Comparison of ENCODE assay signal across 8 cellular contexts in the genomic region with DNA sequence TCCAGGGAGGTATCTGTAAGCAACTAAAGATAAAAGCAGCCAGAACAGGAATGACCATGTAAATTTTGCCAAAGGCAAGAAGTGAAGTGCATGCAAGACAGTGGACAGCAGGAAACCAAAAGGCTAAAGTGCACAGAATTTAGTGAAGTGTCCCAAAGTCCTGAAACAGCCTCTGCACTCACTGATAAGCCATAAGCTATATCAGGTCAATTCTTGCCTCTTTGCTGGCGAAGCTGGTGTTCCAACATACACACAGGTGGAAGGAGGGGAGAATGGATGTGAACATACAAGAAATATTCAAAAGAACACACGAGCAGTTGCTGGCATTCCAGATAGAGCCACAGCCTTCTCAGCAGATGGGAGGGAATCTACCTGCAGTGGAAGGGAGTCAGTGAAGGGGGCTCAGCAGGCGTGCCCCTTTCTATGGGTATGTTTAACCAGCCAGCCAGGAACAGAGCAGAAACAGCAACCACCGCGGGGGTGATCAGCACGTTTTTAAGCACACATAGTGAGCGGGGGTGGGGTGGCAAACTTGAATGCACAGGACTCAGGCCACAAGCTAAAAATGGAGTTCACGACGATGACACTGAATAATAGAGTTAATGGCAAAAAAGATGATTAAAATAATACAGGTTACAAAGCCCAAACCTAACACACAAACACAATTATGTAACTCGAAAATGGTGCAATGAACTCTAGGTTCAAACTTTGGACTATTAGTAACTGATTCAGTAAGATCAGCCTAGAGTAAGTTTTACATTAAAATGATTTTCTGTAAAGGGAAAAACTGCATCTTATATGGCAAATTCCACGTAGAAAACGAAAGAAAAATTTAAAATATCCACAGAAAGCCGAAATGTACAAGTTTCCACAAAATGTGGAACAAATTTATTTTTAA. TPM values are rescaled to one million over a fixed set of nuclear protein-coding genes. Genes with fewer than 3 reads are reported as not detected.
DNase-seq lines count a peak whose midpoint lies in the region; ATAC-seq, FAIRE-seq and TF ChIP-seq lines count a peak whose summit lies in the region.

No MANE protein-coding gene starts in this region.

- no peaks in the 10 kb centered on the region for H3K9me3 ChIP-seq in BE2C
- peaks cover 12% of the 10 kb centered on the region; the same call in 1 of the 2 replicates for H3K9me3 ChIP-seq in HUES64 (ENCODE audit: insufficient read depth, low read depth, low read length)
- H3K9me3 ChIP-seq in osteoblast (ENCODE audit: low read depth, low read length): no peaks in the 10 kb centered on the region

- peak overlapping the region; percentile 92 for H3K27ac Mint-ChIP-seq in activated CD8-positive, alpha-beta memory T cell treated with anti-CD3 and anti-CD28 coated beads, Interleukin-2, amount 10 ng/mL, durations not matched to agents 7 days and 5 days

- no peaks in the 10 kb centered on the region for H3K27me3 Mint-ChIP-seq in activated CD8-positive, alpha-beta memory T cell treated with anti-CD3 and anti-CD28 coated beads, Interleukin-2, amount 10 ng/mL, durations not matched to agents 7 days and 5 days

- H3K4me3 ChIP-seq in BE2C (ENCODE audit: low read depth, low read length): peak overlapping the region; percentile 58; the same call in 1 of the 2 replicates
- H3K4me3 ChIP-seq in HUES64 (ENCODE audit: low read length): peak overlapping the region; percentile 100
- peak overlapping the region; percentile 87 for H3K4me3 ChIP-seq in fibroblast of the aortic adventitia (ENCODE audit: low read depth, low read length)
- peak overlapping the region; percentile 76 for H3K4me3 ChIP-seq in osteoblast (ENCODE audit: insufficient read depth, low read length)

- CTCF ChIA-PET in activated CD8-positive, alpha-beta memory T cell treated with anti-CD3 and anti-CD28 coated beads, Interleukin-2, amount 10 ng/mL, durations not matched to agents 7 days and 5 days (lab: Charles Lee): interaction anchor here (0.8 to 1.6 kb wide), 3 partner anchors 80 to 156 kb away, joined by 3 to 5 read pairs (median 4); a partner anchor contains a TSS

- H3K79me2 ChIP-seq in osteoblast (ENCODE audit: insufficient read depth, low read length): peaks cover 49% of the 10 kb centered on the region

- peak overlapping the region; percentile 86 for H3K4me3 Mint-ChIP-seq in activated CD8-positive, alpha-beta memory T cell treated with anti-CD3 and anti-CD28 coated beads, Interleukin-2, amount 10 ng/mL, durations not matched to agents 7 days and 5 days

- H3K9ac ChIP-seq in HUES64 (ENCODE audit: low read depth, low read length): peak overlapping the region; percentile 94

- peaks cover 32% of the 10 kb centered on the region for H3K4me1 Mint-ChIP-seq in activated CD8-positive, alpha-beta memory T cell treated with anti-CD3 and anti-CD28 coated beads, Interleukin-2, amount 10 ng/mL, durations not matched to agents 7 days and 5 days

- H3K27me3 ChIP-seq in BE2C (peaks cover 22% of the 10 kb centered on the region), HUES64 (ENCODE audit: insufficient read depth, low read length) (no peaks in the 10 kb centered on the region), osteoblast (ENCODE audit: insufficient read depth, low read length) (no peaks in the 10 kb centered on the region)

- ATAC-seq in activated CD8-positive, alpha-beta memory T cell treated with anti-CD3 and anti-CD28 coated beads, Interleukin-2, amount 10 ng/mL, durations not matched to agents 7 days and 5 days: no peak
- ATAC-seq in GM19324 (IDR thresholded peaks at IDR 0.05; ENCODE audit: low FRiP score, unreplicated experiment): no peak

- peaks cover 5% of the 10 kb centered on the region for H3K9me3 Mint-ChIP-seq in activated CD8-positive, alpha-beta memory T cell treated with anti-CD3 and anti-CD28 coated beads, Interleukin-2, amount 10 ng/mL, durations not matched to agents 7 days and 5 days (ENCODE audit: low read depth)

- H3K27ac ChIP-seq in HUES64 (ENCODE audit: low read depth, low read length): peak overlapping the region; percentile 2; the same call in 1 of the 2 replicates
- H3K27ac ChIP-seq in osteoblast (ENCODE audit: low read depth, low read length): peak overlapping the region; percentile 92

- DNase-seq in BE2C (no peak), fibroblast of the aortic adventitia (ENCODE audit: low read depth) (peak; percentile 11), osteoblast (ENCODE audit: insufficient read length, low spot score, missing footprints) (peak; percentile 76), RCC 7860 (ENCODE audit: low spot score) (no peak), AG08395 (ENCODE audit: low spot score) (no peak)
- peak; percentile 60 for DNase-seq in activated CD8-positive, alpha-beta memory T cell treated with anti-CD3 and anti-CD28 coated beads, Interleukin-2, amount 10 ng/mL, durations not matched to agents 7 days and 5 days

- 5% methylated on average over 12 of the region's 13 CpGs for WGBS in HUES64

- H4K20me1 ChIP-seq in osteoblast (ENCODE audit: insufficient read depth, low read length): peaks cover 12% of the 10 kb centered on the region

- TF ChIP-seq CTCF in BE2C (IDR thresholded peaks at IDR 0.05; ENCODE audit: low read depth, low read length) (no peak), fibroblast of the aortic adventitia (IDR thresholded peaks at IDR 0.05; ENCODE audit: insufficient read depth, low read length) (no peak), osteoblast (IDR thresholded peaks at IDR 0.05; ENCODE audit: extremely low read depth, low read depth, low read length) (no peak)

- no peaks in the 10 kb centered on the region for H3K4me1 ChIP-seq in BE2C
- peaks cover 13% of the 10 kb centered on the region; the same call in 1 of the 2 replicates for H3K4me1 ChIP-seq in HUES64 (ENCODE audit: insufficient read depth, low read length)
- H3K4me1 ChIP-seq in osteoblast (ENCODE audit: insufficient read depth, low read length): peaks cover 34% of the 10 kb centered on the region

- H3K36me3 Mint-ChIP-seq in activated CD8-positive, alpha-beta memory T cell treated with anti-CD3 and anti-CD28 coated beads, Interleukin-2, amount 10 ng/mL, durations not matched to agents 7 days and 5 days: peaks cover 43% of the 10 kb centered on the region

- H3K4me2 ChIP-seq in osteoblast (ENCODE audit: insufficient read depth, low read length): peak overlapping the region; percentile 90

- H3K36me3 ChIP-seq in BE2C: no peaks in the 10 kb centered on the region
- peaks cover 38% of the 10 kb centered on the region for H3K36me3 ChIP-seq in HUES64 (ENCODE audit: insufficient read depth, low read length)
- peaks cover 28% of the 10 kb centered on the region for H3K36me3 ChIP-seq in osteoblast (ENCODE audit: insufficient read depth, low read length)

- no peak for FAIRE-seq in RCC 7860 (lab: Jason Lieb, UNC)

- H2AFZ ChIP-seq in osteoblast (ENCODE audit: low read length): peak overlapping the region; percentile 16

RNA-seq across cellular contexts. Expression of gene ECI2, which starts 1.2 kb away (rescaled TPM):
- polyA plus RNA-seq in BE2C (2012; ENCODE audit: insufficient read depth, insufficient read length, low read depth): 4.4 TPM
- 59.5 TPM for polyA plus RNA-seq in HUES64 (2013, experiment 1 of 2)
- polyA plus RNA-seq in HUES64 (2013, experiment 2 of 2): 62.0 TPM
- total RNA-seq in activated CD8-positive, alpha-beta memory T cell treated with anti-CD3 and anti-CD28 coated beads, Interleukin-2, amount 10 ng/mL, durations not matched to agents 7 days and 5 days: 10 to 100 TPM; 45.0 to 45.5 TPM
- total RNA-seq in fibroblast of the aortic adventitia (ENCODE audit: low replicate concordance): 73.3 and 110 TPM in 2 replicates
- total RNA-seq in osteoblast: 76.0 and 89.0 TPM in 2 replicates

RNA-seq across cellular contexts. Expression of gene FAM217A, which starts 55.3 kb away (rescaled TPM):
- polyA plus RNA-seq in BE2C (2012; ENCODE audit: insufficient read depth, insufficient read length, low read depth): not detected
- polyA plus RNA-seq in HUES64 (2013, experiment 1 of 2): not detected
- not detected for polyA plus RNA-seq in HUES64 (2013, experiment 2 of 2)
- total RNA-seq in activated CD8-positive, alpha-beta memory T cell treated with anti-CD3 and anti-CD28 coated beads, Interleukin-2, amount 10 ng/mL, durations not matched to agents 7 days and 5 days: not detected
- total RNA-seq in fibroblast of the aortic adventitia (ENCODE audit: low replicate concordance): not detected in 2 replicates
- not detected in 2 replicates for total RNA-seq in osteoblast

Comparison
In these comparisons a context has a peak if more than half of its experiments do, and no peak if none do; other contexts are left out.
1. DNase-seq: peak in activated CD8-positive, alpha-beta memory T cell treated with anti-CD3 and anti-CD28 coated beads, Interleukin-2, amount 10 ng/mL, durations not matched to agents 7 days and 5 days (single experiment), fibroblast of the aortic adventitia (single experiment) and osteoblast (single experiment); none in BE2C (single experiment), RCC 7860 (single experiment) and AG08395 (single experiment).
2. Peak in every context shown above with its lines, with median percentiles within 50 percentile points of each other: H3K4me3 ChIP-seq.